In genomic region chr1:115404936-115405335, GRCh38 we compare ENCODE assay signal across 31 cellular contexts.
"Had no signal": no experiment of that assay in that cellular context is flagged by ENCODE, and none has a peak within 500 bp of the region (broad histone marks: within the 10 kb centered on the region; RNA-seq: fewer than 3 reads in every experiment).

No MANE protein-coding gene starts in this region.

- H3K36me3 ChIP-seq: ascending aorta, brain microvascular endothelial cell, gastrocnemius medialis, heart left ventricle, WERI-Rb-1 had no signal

- H3K4me3 ChIP-seq: ascending aorta, coronary artery, dorsolateral prefrontal cortex, gastrocnemius medialis, heart left ventricle had no signal

- H3K27ac ChIP-seq: ascending aorta, brain microvascular endothelial cell, coronary artery, dorsolateral prefrontal cortex, gastrocnemius medialis, heart left ventricle, WERI-Rb-1 had no signal

- H3K27me3 Mint-ChIP-seq: activated CD4-positive, alpha-beta T cell treated with anti-CD3 and anti-CD28 coated beads, Interleukin-2, amount 10 ng/mL, durations not matched to agents 7 days and 5 days; activated naive CD4-positive, alpha-beta T cell treated with anti-CD3 and anti-CD28 coated beads, Interleukin-2, amount 10 ng/mL, durations not matched to agents 7 days and 5 days; activated naive CD8-positive, alpha-beta T cell treated with anti-CD3 and anti-CD28 coated beads, Interleukin-2, amount 10 ng/mL, durations not matched to agents 7 days and 5 days; dendritic cell treated with granulocyte-macrophage colony-stimulating factor and Interleukin-4, amounts not matched to agents 40 ng/mL and 50 ng/mL, for 4 days had no signal

- H3K4me1 ChIP-seq: ascending aorta, gastrocnemius medialis had no signal

- H3K4me1 Mint-ChIP-seq: activated CD4-positive, alpha-beta memory T cell treated with anti-CD3 and anti-CD28 coated beads, Interleukin-2, amount 10 ng/mL, durations not matched to agents 7 days and 5 days; activated CD4-positive, alpha-beta T cell treated with anti-CD3 and anti-CD28 coated beads for 36 hours; activated CD4-positive, alpha-beta T cell treated with anti-CD3 and anti-CD28 coated beads, Interleukin-2, amount 10 ng/mL, durations not matched to agents 7 days and 5 days; activated naive CD4-positive, alpha-beta T cell treated with anti-CD3 and anti-CD28 coated beads, Interleukin-2, amount 10 ng/mL, durations not matched to agents 7 days and 5 days; activated naive CD8-positive, alpha-beta T cell treated with anti-CD3 and anti-CD28 coated beads, Interleukin-2, amount 10 ng/mL, durations not matched to agents 7 days and 5 days; central memory CD8-positive, alpha-beta T cell; endodermal cell had no signal

- H3K27ac Mint-ChIP-seq: activated CD4-positive, alpha-beta memory T cell treated with anti-CD3 and anti-CD28 coated beads, Interleukin-2, amount 10 ng/mL, durations not matched to agents 7 days and 5 days; activated CD4-positive, alpha-beta T cell treated with anti-CD3 and anti-CD28 coated beads for 36 hours; activated CD4-positive, alpha-beta T cell treated with anti-CD3 and anti-CD28 coated beads, Interleukin-2, amount 10 ng/mL, durations not matched to agents 7 days and 5 days; activated naive CD4-positive, alpha-beta T cell treated with anti-CD3 and anti-CD28 coated beads, Interleukin-2, amount 10 ng/mL, durations not matched to agents 7 days and 5 days; activated naive CD4-positive, alpha-beta T cell treated with anti-CD3 and anti-CD28 coated beads, Interleukin-2, amount 50 U/mL, for 72 hours; activated naive CD8-positive, alpha-beta T cell treated with anti-CD3 and anti-CD28 coated beads, Interleukin-2, amount 10 ng/mL, durations not matched to agents 7 days and 5 days; activated T-cell treated with anti-CD3 and anti-CD28 coated beads, Interleukin-2, amount 50 U/mL, for 24 hours; activated T-cell treated with anti-CD3 and anti-CD28 coated beads, Interleukin-2, amount 50 U/mL, for 72 hours; dendritic cell treated with granulocyte-macrophage colony-stimulating factor and Interleukin-4, amounts not matched to agents 40 ng/mL and 50 ng/mL, for 4 days; endodermal cell; T-helper 1 cell treated with Interleukin-12 subunit alpha and Interleukin-12 subunit beta and Interleukin-4 antibody, amounts not matched to agents 30 μg/mL and 1 μg/mL, for 36 hours had no signal

- H3K27me3 ChIP-seq: ascending aorta, brain microvascular endothelial cell, gastrocnemius medialis, heart left ventricle had no signal

- ATAC-seq: activated CD4-positive, alpha-beta T cell treated with anti-CD3 and anti-CD28 coated beads for 36 hours; activated naive CD4-positive, alpha-beta T cell treated with anti-CD3 and anti-CD28 coated beads, Interleukin-2, amount 50 U/mL, for 72 hours; activated T-cell treated with anti-CD3 and anti-CD28 coated beads, Interleukin-2, amount 50 U/mL, for 72 hours; esophagus mucosa; gastrocnemius medialis; heart left ventricle had no signal

- H3K9me3 Mint-ChIP-seq: activated CD4-positive, alpha-beta memory T cell treated with anti-CD3 and anti-CD28 coated beads, Interleukin-2, amount 10 ng/mL, durations not matched to agents 7 days and 5 days; activated CD4-positive, alpha-beta T cell treated with anti-CD3 and anti-CD28 coated beads, Interleukin-2, amount 10 ng/mL, durations not matched to agents 7 days and 5 days; activated naive CD4-positive, alpha-beta T cell treated with anti-CD3 and anti-CD28 coated beads, Interleukin-2, amount 10 ng/mL, durations not matched to agents 7 days and 5 days; endodermal cell; T-helper 1 cell treated with Interleukin-12 subunit alpha and Interleukin-12 subunit beta and Interleukin-4 antibody, amounts not matched to agents 30 μg/mL and 1 μg/mL, for 36 hours had no signal

- H3K4me3 Mint-ChIP-seq: activated CD4-positive, alpha-beta memory T cell treated with anti-CD3 and anti-CD28 coated beads, Interleukin-2, amount 10 ng/mL, durations not matched to agents 7 days and 5 days; activated CD4-positive, alpha-beta T cell treated with anti-CD3 and anti-CD28 coated beads for 36 hours; activated CD4-positive, alpha-beta T cell treated with anti-CD3 and anti-CD28 coated beads, Interleukin-2, amount 10 ng/mL, durations not matched to agents 7 days and 5 days; activated naive CD4-positive, alpha-beta T cell treated with anti-CD3 and anti-CD28 coated beads, Interleukin-2, amount 10 ng/mL, durations not matched to agents 7 days and 5 days; activated naive CD8-positive, alpha-beta T cell treated with anti-CD3 and anti-CD28 coated beads, Interleukin-2, amount 10 ng/mL, durations not matched to agents 7 days and 5 days; activated T-cell treated with anti-CD3 and anti-CD28 coated beads, Interleukin-2, amount 50 U/mL, for 24 hours; activated T-cell treated with anti-CD3 and anti-CD28 coated beads, Interleukin-2, amount 50 U/mL, for 72 hours; central memory CD8-positive, alpha-beta T cell; dendritic cell treated with granulocyte-macrophage colony-stimulating factor and Interleukin-4, amounts not matched to agents 40 ng/mL and 50 ng/mL, for 4 days; endodermal cell; T-helper 1 cell treated with Interleukin-12 subunit alpha and Interleukin-12 subunit beta and Interleukin-4 antibody, amounts not matched to agents 30 μg/mL and 1 μg/mL, for 36 hours had no signal

- DNase-seq: activated CD4-positive, alpha-beta memory T cell treated with anti-CD3 and anti-CD28 coated beads, Interleukin-2, amount 10 ng/mL, durations not matched to agents 7 days and 5 days; activated CD4-positive, alpha-beta T cell treated with anti-CD3 and anti-CD28 coated beads for 36 hours; activated CD4-positive, alpha-beta T cell treated with anti-CD3 and anti-CD28 coated beads, Interleukin-2, amount 10 ng/mL, durations not matched to agents 7 days and 5 days; activated CD4-positive, alpha-beta T cell treated with anti-CD3 and anti-CD28 coated beads, Interleukin-2, amount 50 U/mL, for 4 hours; activated CD4-positive, CD25-positive, alpha-beta regulatory T cell; activated CD4-positive, CD25-positive, alpha-beta regulatory T cell treated with anti-CD3 and anti-CD28 coated beads, Interleukin-2, amount 50 U/mL, for 72 hours; activated CD8-positive, alpha-beta memory T cell treated with anti-CD3 and anti-CD28 coated beads, Interleukin-2, amount 50 U/mL, for 48 hours; activated gamma-delta T cell; activated naive CD4-positive, alpha-beta T cell; activated naive CD4-positive, alpha-beta T cell treated with anti-CD3 and anti-CD28 coated beads, Interleukin-2, amount 10 ng/mL, durations not matched to agents 7 days and 5 days; activated naive CD8-positive, alpha-beta T cell treated with anti-CD3 and anti-CD28 coated beads, Interleukin-2, amount 10 ng/mL, durations not matched to agents 7 days and 5 days; activated T-cell treated with anti-CD3 and anti-CD28 coated beads for 4 hours; activated T-cell treated with anti-CD3 and anti-CD28 coated beads, Interleukin-2, amount 50 U/mL, for 24 hours; activated T-cell treated with anti-CD3 and anti-CD28 coated beads, Interleukin-2, amount 50 U/mL, for 72 hours; brain microvascular endothelial cell; dorsolateral prefrontal cortex; effector memory CD4-positive, alpha-beta T cell; endodermal cell; foreskin fibroblast; gastrocnemius medialis; glutamatergic neuron; heart left ventricle; T1000; WERI-Rb-1 had no signal

- H3K36me3 Mint-ChIP-seq: activated naive CD4-positive, alpha-beta T cell treated with anti-CD3 and anti-CD28 coated beads, Interleukin-2, amount 10 ng/mL, durations not matched to agents 7 days and 5 days; activated naive CD4-positive, alpha-beta T cell treated with anti-CD3 and anti-CD28 coated beads, Interleukin-2, amount 50 U/mL, for 72 hours; activated naive CD8-positive, alpha-beta T cell treated with anti-CD3 and anti-CD28 coated beads, Interleukin-2, amount 10 ng/mL, durations not matched to agents 7 days and 5 days had no signal
